ENCODE assay signal across 1 cellular context in the genomic region with DNA sequence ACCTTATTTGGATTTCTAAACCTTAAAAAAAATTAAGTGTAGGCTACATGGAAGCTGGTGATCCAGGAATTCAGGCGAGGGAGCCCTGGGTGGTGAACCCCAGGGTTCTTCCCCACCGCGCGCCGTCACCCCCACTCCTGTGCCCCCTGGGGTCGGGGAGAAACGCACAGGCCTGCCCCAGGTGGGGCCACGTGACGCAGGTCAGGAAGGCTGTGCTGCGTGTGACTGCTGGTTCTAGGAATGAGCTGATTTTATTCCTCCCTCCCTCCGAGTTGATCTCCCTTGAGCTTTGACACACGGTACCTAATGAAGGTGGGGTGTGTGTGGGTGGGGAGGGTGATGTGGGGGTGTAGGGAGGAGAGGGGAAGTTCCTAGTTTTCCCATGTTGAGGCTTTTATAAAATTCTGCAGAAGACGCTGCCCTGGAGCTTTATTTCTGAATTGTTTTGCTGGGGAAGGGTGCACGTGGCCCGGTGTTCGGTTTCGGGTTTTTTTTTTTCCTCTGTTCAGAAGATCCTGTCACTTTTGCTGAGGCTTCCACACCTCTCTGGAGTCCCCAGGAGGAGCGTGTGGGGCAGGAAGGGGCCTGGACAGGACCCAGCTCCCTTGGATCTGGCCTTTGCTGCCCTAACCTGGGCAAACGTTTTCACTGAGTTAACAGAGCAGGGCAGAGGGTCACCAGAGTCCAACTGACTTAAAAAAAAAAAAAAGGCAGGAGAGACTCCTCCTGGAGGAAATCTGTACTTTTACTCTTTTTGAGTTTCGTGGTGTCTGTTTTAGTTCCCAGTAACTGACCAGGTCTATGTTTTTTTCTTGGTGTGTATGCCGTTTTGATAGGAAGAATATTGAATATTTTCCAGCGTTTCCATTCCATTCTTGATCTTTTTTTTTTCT.
TF ChIP-seq lines count a peak whose summit lies in the region.

No MANE protein-coding gene starts in this region.

TF ChIP-seq in GM23338, 12 proteins besides CTCF, POLR2A, EP300 and RAD21 (continued from another document):
- TF ChIP-seq ZNF462 (CRISPR knock-in tag; IDR thresholded peaks at IDR 0.05) = no peak
- no peak for TF ChIP-seq NANOG (IDR thresholded peaks at IDR 0.05; ENCODE audit: borderline replicate concordance)
- TF ChIP-seq ETS1 (IDR thresholded peaks at IDR 0.05) = no peak
- no peak for TF ChIP-seq EZH2phosphoT487 (IDR thresholded peaks at IDR 0.05; ENCODE audit: unreplicated experiment)
- no peak for TF ChIP-seq REST (IDR thresholded peaks at IDR 0.05; ENCODE audit: unreplicated experiment)
- no peak for TF ChIP-seq STAT1 (IDR thresholded peaks at IDR 0.05; ENCODE audit: unreplicated experiment)
